In genomic region chr20:15909995-15910394, GRCh38 we compare ENCODE assay signal across 1 cellular context.
TF ChIP-seq lines count a peak whose summit lies in the region.

No MANE protein-coding gene starts in this region.

TF ChIP-seq in HepG2, 621 proteins besides CTCF, POLR2A, EP300 and RAD21 (continued from another document):
- no peak for TF ChIP-seq HBP1 (CRISPR knock-in tag; IDR thresholded peaks at IDR 0.05; ENCODE audit: low read depth)
- TF ChIP-seq, protein P1, sequence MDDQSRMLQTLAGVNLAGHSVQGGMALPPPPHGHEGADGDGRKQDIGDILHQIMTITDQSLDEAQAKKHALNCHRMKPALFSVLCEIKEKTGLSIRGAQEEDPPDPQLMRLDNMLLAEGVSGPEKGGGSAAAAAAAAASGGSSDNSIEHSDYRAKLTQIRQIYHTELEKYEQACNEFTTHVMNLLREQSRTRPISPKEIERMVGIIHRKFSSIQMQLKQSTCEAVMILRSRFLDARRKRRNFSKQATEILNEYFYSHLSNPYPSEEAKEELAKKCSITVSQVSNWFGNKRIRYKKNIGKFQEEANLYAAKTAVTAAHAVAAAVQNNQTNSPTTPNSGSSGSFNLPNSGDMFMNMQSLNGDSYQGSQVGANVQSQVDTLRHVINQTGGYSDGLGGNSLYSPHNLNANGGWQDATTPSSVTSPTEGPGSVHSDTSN (CRISPR knock-in tag; IDR thresholded peaks at IDR 0.05; ENCODE audit: borderline replicate concordance), result no peak
